Comparison of ENCODE assay signal across 8 cellular contexts in genomic region chr16:30699615-30700099, GRCh38. TPM values are rescaled to one million over a fixed set of nuclear protein-coding genes. Genes with fewer than 3 reads are reported as not detected.
DNase-seq lines count a peak whose midpoint lies in the region; ATAC-seq lines count a peak whose summit lies in the region.

No MANE protein-coding gene starts in this region.

- H3K27me3 ChIP-seq in BLaER1 (no peaks in the 10 kb centered on the region), MG63 (no peaks in the 10 kb centered on the region), duodenal mucosa (ENCODE audit: control insufficient read depth in 1 of 2, insufficient read depth in 2 of 2, low read length in 2 of 2) (no peaks in the 10 kb centered on the region)

- H3K36me3 Mint-ChIP-seq in natural killer cell treated with Interleukin-12 subunit alpha and Interleukin-12 subunit beta and Interleukin-15 and Interleukin-18, amount 100 ng/mL, for 72 hours = peaks cover 16% of the 10 kb centered on the region

- peak overlapping the region; percentile 100 for H3K27ac ChIP-seq in BLaER1
- peak overlapping the region; percentile 100 for H3K27ac ChIP-seq in duodenal mucosa (ENCODE audit: low read depth, low read length)

- H3K9me3 Mint-ChIP-seq in natural killer cell treated with Interleukin-12 subunit alpha and Interleukin-12 subunit beta and Interleukin-15 and Interleukin-18, amount 100 ng/mL, for 72 hours = no peaks in the 10 kb centered on the region

- H3K9me3 ChIP-seq in BLaER1 (no peaks in the 10 kb centered on the region), MG63 (no peaks in the 10 kb centered on the region), duodenal mucosa (ENCODE audit: control insufficient read depth in 1 of 2, low read length in 2 of 2) (no peaks in the 10 kb centered on the region)

- H3K4me3 Mint-ChIP-seq in natural killer cell treated with Interleukin-12 subunit alpha and Interleukin-12 subunit beta and Interleukin-15 and Interleukin-18, amount 100 ng/mL, for 72 hours = peak overlapping the region; percentile 91

- peaks cover 45% of the 10 kb centered on the region for H3K4me1 ChIP-seq in BLaER1
- peaks cover 11 to 14% of the 10 kb centered on the region in 2 donors for H3K4me1 ChIP-seq in duodenal mucosa (ENCODE audit: control insufficient read depth in 1 of 2, insufficient read depth in 2 of 2, low read length in 2 of 2)

- peaks cover 32 to 34% of the 10 kb centered on the region in 2 donors for H3K4me1 Mint-ChIP-seq in natural killer cell treated with Interleukin-12 subunit alpha and Interleukin-12 subunit beta and Interleukin-15 and Interleukin-18, amount 100 ng/mL, for 72 hours (ENCODE audit: low read depth in 2 of 2)

- peaks cover 33% of the 10 kb centered on the region for H4K20me1 ChIP-seq in BLaER1

- ATAC-seq in natural killer cell treated with Interleukin-12 subunit alpha and Interleukin-12 subunit beta and Interleukin-15 and Interleukin-18, amount 100 ng/mL, for 72 hours = no peak
- no peak for ATAC-seq in HG02610 (IDR thresholded peaks at IDR 0.05; ENCODE audit: unreplicated experiment)

- peak overlapping the region; percentile 99 to 100 for H3K27ac Mint-ChIP-seq in natural killer cell treated with Interleukin-12 subunit alpha and Interleukin-12 subunit beta and Interleukin-15 and Interleukin-18, amount 100 ng/mL, for 72 hours

- peaks cover 49% of the 10 kb centered on the region for H3K36me3 ChIP-seq in BLaER1
- peaks cover 60% of the 10 kb centered on the region for H3K36me3 ChIP-seq in MG63
- peaks cover 25 to 39% of the 10 kb centered on the region in 2 donors for H3K36me3 ChIP-seq in duodenal mucosa (ENCODE audit: control insufficient read depth in 1 of 2, insufficient read depth in 2 of 2, low read length in 2 of 2)

- H3K9ac ChIP-seq in BLaER1 (peak overlapping the region; percentile 100), duodenal mucosa (ENCODE audit: low read depth in 1 of 2, low read length in 2 of 2) (peak overlapping the region; percentile 94 to 98)

- H3K4me2 ChIP-seq in BLaER1 = peak overlapping the region; percentile 92

- H3K4me3 ChIP-seq in BLaER1 (peak overlapping the region; percentile 98), MG63 (peak overlapping the region; percentile 98), duodenal mucosa (ENCODE audit: low read depth in 1 of 2, low read length in 2 of 2) (peak overlapping the region; percentile 90)

- DNase-seq in MG63 = no peak
- no peak for DNase-seq in natural killer cell treated with Interleukin-12 subunit alpha and Interleukin-12 subunit beta and Interleukin-15 and Interleukin-18, amount 100 ng/mL, for 72 hours (ENCODE audit: low spot score)
- DNase-seq in SW480 (ENCODE audit: low spot score) = no peak
- no peak for DNase-seq in stimulated activated CD4-positive, alpha-beta T cell treated with anti-CD3 and anti-CD28 coated beads, Interleukin-1b, Interleukin-23, amount 100 ng/mL, for 48 hours
- DNase-seq in HuH-7 (ENCODE audit: low spot score) = no peak

- no peaks in the 10 kb centered on the region for H3K27me3 Mint-ChIP-seq in natural killer cell treated with Interleukin-12 subunit alpha and Interleukin-12 subunit beta and Interleukin-15 and Interleukin-18, amount 100 ng/mL, for 72 hours

RNA-seq across cellular contexts. Expression of gene SRCAP, which starts 0.7 kb away (rescaled TPM):
- total RNA-seq in MG63 (2014; rRNA removed; shearing (Covaris generic); ENCODE audit: low replicate concordance) = 2.6 and 6.9 TPM in 2 replicates
- 100 to 1,000 TPM in 1 of 2 donors, 10 to 100 TPM in 1; 90.8 to 121 TPM for total RNA-seq in natural killer cell treated with Interleukin-12 subunit alpha and Interleukin-12 subunit beta and Interleukin-15 and Interleukin-18, amount 100 ng/mL, for 72 hours

RNA-seq across cellular contexts. Expression of gene FBRS, which starts 41.4 kb away (rescaled TPM):
- 6.0 and 14.5 TPM in 2 replicates for total RNA-seq in MG63 (2014; rRNA removed; shearing (Covaris generic); ENCODE audit: low replicate concordance)
- total RNA-seq in natural killer cell treated with Interleukin-12 subunit alpha and Interleukin-12 subunit beta and Interleukin-15 and Interleukin-18, amount 100 ng/mL, for 72 hours = 100 to 1,000 TPM; 140 to 147 TPM

RNA-seq across cellular contexts. Expression of gene PHKG2, which starts 48.6 kb away (rescaled TPM):
- total RNA-seq in MG63 (2014; rRNA removed; shearing (Covaris generic); ENCODE audit: low replicate concordance) = 18.3 and 25.2 TPM in 2 replicates
- total RNA-seq in natural killer cell treated with Interleukin-12 subunit alpha and Interleukin-12 subunit beta and Interleukin-15 and Interleukin-18, amount 100 ng/mL, for 72 hours = 10 to 100 TPM; 50.2 to 63.8 TPM

RNA-seq across cellular contexts. Expression of gene PRR14, which starts 48.9 kb away (rescaled TPM):
- total RNA-seq in MG63 (2014; rRNA removed; shearing (Covaris generic); ENCODE audit: low replicate concordance) = 1.7 and 5.3 TPM in 2 replicates
- 100 to 1,000 TPM; 128 to 197 TPM for total RNA-seq in natural killer cell treated with Interleukin-12 subunit alpha and Interleukin-12 subunit beta and Interleukin-15 and Interleukin-18, amount 100 ng/mL, for 72 hours

Comparison
In these comparisons a context has a peak if more than half of its experiments do, and no peak if none do; other contexts are left out.
1. RNA of gene SRCAP, which starts 0.7 kb away (total RNA-seq): 90.8 to 121 TPM in natural killer cell treated with Interleukin-12 subunit alpha and Interleukin-12 subunit beta and Interleukin-15 and Interleukin-18, amount 100 ng/mL, for 72 hours; 2.6 to 6.9 TPM in MG63; every median in the first group is over 10 times any median in the second.
2. Peak in every context shown above with its lines, with median percentiles within 50 percentile points of each other: H3K4me3 ChIP-seq.